ENCODE assay signal across 2 cellular contexts in genomic region chr9:13716620-13717019, GRCh38.
TF ChIP-seq lines count a peak whose summit lies in the region.

No MANE protein-coding gene starts in this region.

TF ChIP-seq in GM23338, 12 proteins besides CTCF, POLR2A, EP300 and RAD21:
- TF ChIP-seq JUNB (IDR thresholded peaks at IDR 0.05; ENCODE audit: unreplicated experiment) (no peak), ZNF462 (CRISPR knock-in tag; IDR thresholded peaks at IDR 0.05) (no peak), REST (IDR thresholded peaks at IDR 0.05; ENCODE audit: unreplicated experiment) (no peak), CREB1 (CRISPR knock-in tag; IDR thresholded peaks at IDR 0.05; ENCODE audit: low read depth) (no peak), ZNF114 (CRISPR knock-in tag; IDR thresholded peaks at IDR 0.05) (no peak), NANOG (IDR thresholded peaks at IDR 0.05; ENCODE audit: borderline replicate concordance) (no peak), ZNF331 (CRISPR knock-in tag; IDR thresholded peaks at IDR 0.05; ENCODE audit: low read depth) (no peak), STAT1 (IDR thresholded peaks at IDR 0.05; ENCODE audit: unreplicated experiment) (no peak), EZH2phosphoT487 (IDR thresholded peaks at IDR 0.05; ENCODE audit: unreplicated experiment) (no peak), ETS1 (IDR thresholded peaks at IDR 0.05) (no peak), EZH2 (IDR thresholded peaks at IDR 0.05; ENCODE audit: low read depth, unreplicated experiment) (no peak), POLR2AphosphoS5 (IDR thresholded peaks at IDR 0.05; ENCODE audit: low read depth) (no peak)
TF ChIP-seq in GM23338: peak in this region for 0.

TF ChIP-seq in SK-N-SH, 30 proteins besides CTCF, POLR2A, EP300 and RAD21:
- TF ChIP-seq JUND (IDR thresholded peaks at IDR 0.05) (no peak), FOSL2 (IDR thresholded peaks at IDR 0.05; ENCODE audit: borderline replicate concordance, low read depth) (no peak), FOXJ3 (CRISPR knock-in tag; IDR thresholded peaks at IDR 0.05) (no peak), SMC3 (IDR thresholded peaks at IDR 0.05; ENCODE audit: low read depth, low read length) (no peak), TCF12 (IDR thresholded peaks at IDR 0.05) (no peak), EZH2phosphoT487 (IDR thresholded peaks at IDR 0.05; ENCODE audit: borderline replicate concordance, low read depth) (no peak), YY1 (IDR thresholded peaks at IDR 0.05; ENCODE audit: low read depth) (no peak), REST (IDR thresholded peaks at IDR 0.05; ENCODE audit: low read depth, low read length) (no peak), SIN3A (IDR thresholded peaks at IDR 0.05; ENCODE audit: borderline replicate concordance, low read depth, low read length) (no peak), ZBTB33 (IDR thresholded peaks at IDR 0.05; ENCODE audit: borderline replicate concordance, low read depth) (no peak), TEAD4 (IDR thresholded peaks at IDR 0.05; ENCODE audit: borderline replicate concordance, insufficient read depth) (no peak), IRF3 (IDR thresholded peaks at IDR 0.05; ENCODE audit: low read depth, low read length) (no peak), CHD2 (IDR thresholded peaks at IDR 0.05; ENCODE audit: low read length, partially characterized antibody) (no peak)
